Comparison of ENCODE assay signal across 6 cellular contexts in genomic region chr10:132657737-132658136, GRCh38.
"Had no signal": no experiment of that assay in that cellular context is flagged by ENCODE, and none has a peak within 500 bp of the region (broad histone marks: within the 10 kb centered on the region; RNA-seq: fewer than 3 reads in every experiment).

No MANE protein-coding gene starts in this region.

- H3K9me3 Mint-ChIP-seq: H9 had no signal

- H3K27ac ChIP-seq: GM23248 had no signal

- H2AFZ ChIP-seq: GM23248 had no signal

- DNase-seq: GM23248, GOT3, H9, HCEC 1CT, IMR-90 had no signal

- H3K4me3 ChIP-seq: GM23248, K562 had no signal

- H3K4me3 Mint-ChIP-seq: H9 had no signal

- H3K9ac ChIP-seq: GM23248 had no signal

- ATAC-seq: K562 had no signal

- H3K27ac Mint-ChIP-seq: H9 had no signal
